In genomic region chr14:73491977-73492552, GRCh38 we compare ENCODE assay signal across 8 cellular contexts. TPM values are rescaled to one million over a fixed set of nuclear protein-coding genes. Genes with fewer than 3 reads are reported as not detected.
DNase-seq lines count a peak whose midpoint lies in the region; ATAC-seq and TF ChIP-seq lines count a peak whose summit lies in the region.

No MANE protein-coding gene starts in this region.

- peak overlapping the region; percentile 67; the same call in 1 of the 2 replicates for H3K4me3 ChIP-seq in MM.1S (ENCODE audit: low read length)

- peak overlapping the region in 4 of 7 donors; percentile 33 to 73 (median 44) for H3K27ac Mint-ChIP-seq in CD14-positive monocyte
- peak overlapping the region; percentile 91 to 94 for H3K27ac Mint-ChIP-seq in effector memory CD8-positive, alpha-beta T cell
- H3K27ac Mint-ChIP-seq in neural crest cell (ENCODE audit: unreplicated experiment): no peak overlapping the region

- H3K4me2 ChIP-seq in MM.1S (ENCODE audit: low read depth, low read length): peak overlapping the region; percentile 82; the same call in 1 of the 2 replicates

- H3K36me3 ChIP-seq in MM.1S (replicated peaks; ENCODE audit: insufficient read depth, low read length): no peaks in the 10 kb centered on the region

- ATAC-seq in effector memory CD8-positive, alpha-beta T cell (replicated peaks): no peak
- ATAC-seq in GM19467 (IDR thresholded peaks at IDR 0.05; ENCODE audit: unreplicated experiment): no peak
- no peak for ATAC-seq in sciatic nerve
- no peak for ATAC-seq in HG03159 (IDR thresholded peaks at IDR 0.05; ENCODE audit: unreplicated experiment)

- intact Hi-C loops in CD14-positive monocyte (cut with micrococcal nuclease): no loop called here
- intact Hi-C loops in sciatic nerve (cut with DNase I): no loop called here

- H3K9me3 ChIP-seq in MM.1S (replicated peaks; ENCODE audit: insufficient read depth, low read length): no peaks in the 10 kb centered on the region

- H2AFZ ChIP-seq in MM.1S (ENCODE audit: low read length): no peak overlapping the region

- no peaks in the 10 kb centered on the region for H3K9me2 ChIP-seq in MM.1S (replicated peaks; ENCODE audit: insufficient read depth, low read length)

- no peak overlapping the region for H3K9ac ChIP-seq in MM.1S (ENCODE audit: low read length)

- H3K9me3 Mint-ChIP-seq in CD14-positive monocyte (no peaks in the 10 kb centered on the region), neural crest cell (no peaks in the 10 kb centered on the region)
- no peaks in the 10 kb centered on the region for H3K9me3 Mint-ChIP-seq in effector memory CD8-positive, alpha-beta T cell

- H3K36me3 Mint-ChIP-seq in CD14-positive monocyte (peaks cover 12 to 22% of the 10 kb centered on the region in 2 donors), neural crest cell (ENCODE audit: low read depth) (no peaks in the 10 kb centered on the region)
- H3K36me3 Mint-ChIP-seq in effector memory CD8-positive, alpha-beta T cell (ENCODE audit: insufficient read depth): peaks cover 42% of the 10 kb centered on the region

- H3K4me1 Mint-ChIP-seq in CD14-positive monocyte (peaks cover 41% of the 10 kb centered on the region), neural crest cell (peaks cover 46% of the 10 kb centered on the region)
- H3K4me1 Mint-ChIP-seq in effector memory CD8-positive, alpha-beta T cell (ENCODE audit: low read depth in 2 of 2): peaks cover 35 to 42% of the 10 kb centered on the region in 2 donors

- peaks cover 11% of the 10 kb centered on the region for H3K79me2 ChIP-seq in MM.1S (ENCODE audit: low read length)

- no peaks in the 10 kb centered on the region for H3K27me3 ChIP-seq in MM.1S (replicated peaks; ENCODE audit: insufficient read depth, low read length)

- no peaks in the 10 kb centered on the region for H3F3A ChIP-seq in MM.1S (ENCODE audit: insufficient read depth, low read length)

- H3K4me3 Mint-ChIP-seq in CD14-positive monocyte (peak overlapping the region; percentile 83 to 89), neural crest cell (peak overlapping the region; percentile 68)
- peak overlapping the region; percentile 89 for H3K4me3 Mint-ChIP-seq in effector memory CD8-positive, alpha-beta T cell

- no peak for TF ChIP-seq CTCF in CD14-positive monocyte (IDR thresholded peaks at IDR 0.05)
- no peak for TF ChIP-seq CTCF in MM.1S (IDR thresholded peaks at IDR 0.05; ENCODE audit: low read length)
- TF ChIP-seq CTCF in neural crest cell (conservative IDR thresholded peaks at IDR 0.05): no peak

- H3K4me1 ChIP-seq in MM.1S (ENCODE audit: low read length): no peaks in the 10 kb centered on the region

- H3K27ac ChIP-seq in MM.1S (ENCODE audit: low read length): no peak overlapping the region

- DNase-seq in CD14-positive monocyte (ENCODE audit: low spot score) (no peak), MM.1S (no peak), neural crest cell (ENCODE audit: low read depth, low spot score) (no peak), NK-92 (lab: John Stamatoyannopoulos, UW; ENCODE audit: unreplicated experiment) (no peak), sciatic nerve (ENCODE audit: low spot score) (no peak)
- DNase-seq in effector memory CD8-positive, alpha-beta T cell: no peak

- H3K27me3 Mint-ChIP-seq in CD14-positive monocyte (ENCODE audit: low read depth in 3 of 3) (peaks cover 2 to 4% (median 2%) of the 10 kb centered on the region in 3 donors), neural crest cell (ENCODE audit: low read depth) (no peaks in the 10 kb centered on the region)
- no peaks in the 10 kb centered on the region for H3K27me3 Mint-ChIP-seq in effector memory CD8-positive, alpha-beta T cell

- no peaks in the 10 kb centered on the region for H4K20me1 ChIP-seq in MM.1S (ENCODE audit: insufficient read depth, low read length)

RNA-seq across cellular contexts. Expression of gene RIOX1, which starts 1.3 kb away (rescaled TPM):
- polyA plus RNA-seq in CD14-positive monocyte: 1 to 10 TPM; 5.4 to 6.6 TPM
- total RNA-seq in neural crest cell: 25.7 and 25.8 TPM in 2 replicates
- total RNA-seq in sciatic nerve: 12.7 TPM

RNA-seq across cellular contexts. Expression of gene NUMB, which starts 33.7 kb away (rescaled TPM):
- 100 to 1,000 TPM in 1 of 2 donors, 10 to 100 TPM in 1; 83.4 to 126 TPM for polyA plus RNA-seq in CD14-positive monocyte
- total RNA-seq in neural crest cell (40.2 and 40.7 TPM in 2 replicates), sciatic nerve (119 TPM)

RNA-seq across cellular contexts. Expression of gene ACOT1, which starts 44.9 kb away (rescaled TPM):
- 1 to 10 TPM in 1 of 2 donors, under 1 TPM in 1; 0.51 to 1.0 TPM for polyA plus RNA-seq in CD14-positive monocyte
- 6.8 and 8.0 TPM in 2 replicates for total RNA-seq in neural crest cell
- total RNA-seq in sciatic nerve: 3.8 TPM
